In genomic region chr2:15939556-15939853, GRCh38 we compare ENCODE assay signal across 9 cellular contexts. TPM values are rescaled to one million over a fixed set of nuclear protein-coding genes. Genes with fewer than 3 reads are reported as not detected.
A peak's percentile ranks its signal among the peaks of the same experiment; 100 is the strongest.
DNase-seq lines count a peak whose midpoint lies in the region; ATAC-seq, FAIRE-seq and TF ChIP-seq lines count a peak whose summit lies in the region.
"Had no signal": no experiment of that assay in that cellular context is flagged by ENCODE, and none has a peak within 500 bp of the region (broad histone marks: within the 10 kb centered on the region; RNA-seq: fewer than 3 reads in every experiment).

No MANE protein-coding gene starts in this region.

- ATAC-seq in GM18511 (IDR thresholded peaks at IDR 0.05; ENCODE audit: unreplicated experiment) = peak; percentile 6
- peak; percentile 68 for ATAC-seq in HG03025 (IDR thresholded peaks at IDR 0.05; ENCODE audit: low FRiP score, unreplicated experiment)
- peak; percentile 83 to 87 (median 86) for ATAC-seq in right lobe of liver

- in situ Hi-C loops in astrocyte of the cerebellum (cut with HindIII; ENCODE audit: low sequenced_read_pairs) = no loop called here

- TF ChIP-seq CTCF in astrocyte of the cerebellum (IDR thresholded peaks at IDR 0.05; ENCODE audit: low read depth, low read length, missing control alignments) = no peak
- peak in 2 of 4 donors; percentile 84 to 85 for TF ChIP-seq CTCF in right lobe of liver (IDR thresholded peaks at IDR 0.05)

- H3K27me3 ChIP-seq in right lobe of liver = peaks cover 0 to 5% of the 10 kb centered on the region in 2 donors

- no peak overlapping the region for H3K27ac ChIP-seq in right lobe of liver

- H3K36me3 ChIP-seq in right lobe of liver = no peaks in the 10 kb centered on the region

- intact Hi-C loops in right lobe of liver (cut with DNase I) = loop anchor here in 1 of 2 donors (10.0 kb wide), 1 partner anchor 565 kb away; no protein-coding TSS in a partner anchor

- H3K9me3 ChIP-seq in right lobe of liver = no peaks in the 10 kb centered on the region

- WGBS in right lobe of liver (ENCODE audit: insufficient coverage, low coverage, low lambda C conversion rate, missing lambda C conversion rate) = 12% methylated on average over 5 of the region's 21 CpGs

- FAIRE-seq in urothelium cell line (lab: Jason Lieb, UNC) = no peak

- TF ChIP-seq POLR2A in right lobe of liver (IDR thresholded peaks at IDR 0.05) = no peak

- DNase-seq in astrocyte of the cerebellum (ENCODE audit: low read depth) = no peak
- DNase-seq in right lobe of liver = peak; percentile 74 to 80 (median 75)
- peak; percentile 85 for DNase-seq in urothelium cell line (ENCODE audit: low spot score)
- DNase-seq in T-helper 9 cell = no peak
- DNase-seq in activated gamma-delta T cell (lab: John Stamatoyannopoulos, UW) = no peak

- peaks cover 0 to 31% (median 14%) of the 10 kb centered on the region in 4 donors for H3K4me1 ChIP-seq in right lobe of liver

- H3K4me3 ChIP-seq in astrocyte of the cerebellum (ENCODE audit: low read depth, low read length) (peak overlapping the region; percentile 30), right lobe of liver (peak overlapping the region; percentile 43 to 52 (median 44))

RNA-seq across cellular contexts. Expression of gene MYCN, which starts 0.8 kb away (rescaled TPM):
- total RNA-seq in right lobe of liver = under 1 TPM in 4 of 6 experiments, not detected in 2; 0.07 to 0.35 (median 0.23) TPM
- total RNA-seq: myocyte; T-helper 1 cell treated with Interleukin-12 subunit alpha and Interleukin-12 subunit beta and Interleukin-4 antibody, amounts not matched to agents 30 ng/mL and 1 ng/mL, for 36 hours had no signal

Comparison
In these comparisons a context has a peak if more than half of its experiments do, and no peak if none do; other contexts are left out.
1. ATAC-seq: peak in every context shown above with its lines; median percentile 86 in right lobe of liver; 68 in HG03025; 6 in GM18511.
2. DNase-seq: peak in right lobe of liver (3 of 3) and urothelium cell line (single experiment); none in astrocyte of the cerebellum (single experiment), T-helper 9 cell (single experiment) and activated gamma-delta T cell (single experiment).